In genomic region chr17:44543213-44543904, GRCh38 we compare ENCODE assay signal across 11 cellular contexts. TPM values are rescaled to one million over a fixed set of nuclear protein-coding genes. Genes with fewer than 3 reads are reported as not detected.
A peak's percentile ranks its signal among the peaks of the same experiment; 100 is the strongest.
DNase-seq lines count a peak whose midpoint lies in the region; ATAC-seq and TF ChIP-seq lines count a peak whose summit lies in the region.
"Had no signal": no experiment of that assay in that cellular context is flagged by ENCODE, and none has a peak within 500 bp of the region (broad histone marks: within the 10 kb centered on the region; RNA-seq: fewer than 3 reads in every experiment).

No MANE protein-coding gene starts in this region.

- no peaks in the 10 kb centered on the region for H3K9me3 Mint-ChIP-seq in T-helper 2 cell treated with Interferon-gamma antibody and Interleukin-4, amounts not matched to agents 5 μg/mL and 100 μg/mL, for 36 hours
- H3K9me3 Mint-ChIP-seq: activated CD8-positive, alpha-beta T cell treated with anti-CD3 and anti-CD28 coated beads for 36 hours had no signal

- H3K9me3 ChIP-seq in cardiac muscle cell (ENCODE audit: low read depth), result no peaks in the 10 kb centered on the region
- H3K9me3 ChIP-seq in iPS-18c (ENCODE audit: control insufficient read depth, insufficient read depth, low read length), result no peaks in the 10 kb centered on the region
- H3K9me3 ChIP-seq: neutrophil had no signal

- DNase-seq in cardiac muscle cell (ENCODE audit: low read depth in 1 of 2, low spot score in 1 of 2) (peak; percentile 81 to 83), left ventricle myocardium superior (no peak), amniotic stem cell (lab: John Stamatoyannopoulos, UW) (peak; percentile 63), NK-92 (lab: John Stamatoyannopoulos, UW; ENCODE audit: unreplicated experiment) (no peak)
- DNase-seq in T-helper 2 cell treated with Interferon-gamma antibody and Interleukin-4, amounts not matched to agents 5 μg/mL and 100 μg/mL, for 36 hours (ENCODE audit: low spot score), result no peak
- no peak for DNase-seq in activated CD4-positive, alpha-beta T cell treated with anti-CD3 and anti-CD28 coated beads for 48 hours
- DNase-seq: activated CD8-positive, alpha-beta T cell treated with anti-CD3 and anti-CD28 coated beads for 36 hours; AML-193 had no signal

- H3K36me3 ChIP-seq in cardiac muscle cell, result no peaks in the 10 kb centered on the region
- H3K36me3 ChIP-seq: neutrophil had no signal

- TF ChIP-seq CTCF in cardiac muscle cell (IDR thresholded peaks at IDR 0.05; ENCODE audit: low read depth, low read length), result no peak

- H3K27me3 Mint-ChIP-seq in T-helper 2 cell treated with Interferon-gamma antibody and Interleukin-4, amounts not matched to agents 5 μg/mL and 100 μg/mL, for 36 hours (ENCODE audit: low read depth), result peaks cover 8% of the 10 kb centered on the region

- no peaks in the 10 kb centered on the region for H3K36me3 Mint-ChIP-seq in T-helper 2 cell treated with Interferon-gamma antibody and Interleukin-4, amounts not matched to agents 5 μg/mL and 100 μg/mL, for 36 hours (ENCODE audit: low read depth)

- peaks cover 47% of the 10 kb centered on the region for H3K4me1 ChIP-seq in cardiac muscle cell (ENCODE audit: low read depth)

- peaks cover 8% of the 10 kb centered on the region for H3K4me1 Mint-ChIP-seq in T-helper 2 cell treated with Interferon-gamma antibody and Interleukin-4, amounts not matched to agents 5 μg/mL and 100 μg/mL, for 36 hours (ENCODE audit: low read depth)

- H3K4me3 ChIP-seq in cardiac muscle cell (no peak overlapping the region), iPS-18c (ENCODE audit: insufficient read depth, low read depth, low read length) (peak overlapping the region; percentile 2)

- H3K27ac ChIP-seq in cardiac muscle cell, result peak overlapping the region; percentile 99
- H3K27ac ChIP-seq: neutrophil had no signal

- H3K4me3 Mint-ChIP-seq in T-helper 2 cell treated with Interferon-gamma antibody and Interleukin-4, amounts not matched to agents 5 μg/mL and 100 μg/mL, for 36 hours, result no peak overlapping the region
- H3K4me3 Mint-ChIP-seq: activated CD8-positive, alpha-beta T cell treated with anti-CD3 and anti-CD28 coated beads for 36 hours had no signal

- H3K27ac Mint-ChIP-seq in T-helper 2 cell treated with Interferon-gamma antibody and Interleukin-4, amounts not matched to agents 5 μg/mL and 100 μg/mL, for 36 hours, result no peak overlapping the region
- H3K27ac Mint-ChIP-seq: activated CD8-positive, alpha-beta T cell treated with anti-CD3 and anti-CD28 coated beads for 36 hours had no signal

- ATAC-seq in left ventricle myocardium superior (no peak), GM21723 (IDR thresholded peaks at IDR 0.05; ENCODE audit: unreplicated experiment) (no peak)
- ATAC-seq: activated CD8-positive, alpha-beta T cell treated with anti-CD3 and anti-CD28 coated beads for 36 hours had no signal

- no peaks in the 10 kb centered on the region for H3K27me3 ChIP-seq in cardiac muscle cell

- intact Hi-C loops in left ventricle myocardium superior (cut with micrococcal nuclease), result no loop called here

RNA-seq across cellular contexts. Expression of gene FZD2, which starts 13.9 kb away (rescaled TPM):
- total RNA-seq in cardiac muscle cell (47.1 and 47.4 TPM in 2 replicates), left ventricle myocardium superior (3.1 TPM)
- polyA plus RNA-seq in cardiac muscle cell, result 51.5 and 63.4 TPM in 2 replicates

RNA-seq across cellular contexts. Expression of gene GPATCH8, which starts 40.2 kb away (rescaled TPM):
- total RNA-seq in cardiac muscle cell (22.7 and 34.7 TPM in 2 replicates), left ventricle myocardium superior (19.8 TPM)
- 38.7 and 47.6 TPM in 2 replicates for polyA plus RNA-seq in cardiac muscle cell

Comparison
In these comparisons a context has a peak if more than half of its experiments do, and no peak if none do; other contexts are left out.
1. DNase-seq: peak in cardiac muscle cell (2 of 2) and amniotic stem cell (single experiment); none in left ventricle myocardium superior (single experiment), NK-92 (single experiment), T-helper 2 cell treated with Interferon-gamma antibody and Interleukin-4, amounts not matched to agents 5 μg/mL and 100 μg/mL, for 36 hours (single experiment) and activated CD4-positive, alpha-beta T cell treated with anti-CD3 and anti-CD28 coated beads for 48 hours (single experiment).
2. RNA of gene FZD2, which starts 13.9 kb away (total RNA-seq): 47.1 to 47.4 TPM in cardiac muscle cell; 3.1 TPM in left ventricle myocardium superior (single experiment); every median in the first group is over 10 times any median in the second.